Comparison of ENCODE assay signal across 7 cellular contexts in the genomic region with DNA sequence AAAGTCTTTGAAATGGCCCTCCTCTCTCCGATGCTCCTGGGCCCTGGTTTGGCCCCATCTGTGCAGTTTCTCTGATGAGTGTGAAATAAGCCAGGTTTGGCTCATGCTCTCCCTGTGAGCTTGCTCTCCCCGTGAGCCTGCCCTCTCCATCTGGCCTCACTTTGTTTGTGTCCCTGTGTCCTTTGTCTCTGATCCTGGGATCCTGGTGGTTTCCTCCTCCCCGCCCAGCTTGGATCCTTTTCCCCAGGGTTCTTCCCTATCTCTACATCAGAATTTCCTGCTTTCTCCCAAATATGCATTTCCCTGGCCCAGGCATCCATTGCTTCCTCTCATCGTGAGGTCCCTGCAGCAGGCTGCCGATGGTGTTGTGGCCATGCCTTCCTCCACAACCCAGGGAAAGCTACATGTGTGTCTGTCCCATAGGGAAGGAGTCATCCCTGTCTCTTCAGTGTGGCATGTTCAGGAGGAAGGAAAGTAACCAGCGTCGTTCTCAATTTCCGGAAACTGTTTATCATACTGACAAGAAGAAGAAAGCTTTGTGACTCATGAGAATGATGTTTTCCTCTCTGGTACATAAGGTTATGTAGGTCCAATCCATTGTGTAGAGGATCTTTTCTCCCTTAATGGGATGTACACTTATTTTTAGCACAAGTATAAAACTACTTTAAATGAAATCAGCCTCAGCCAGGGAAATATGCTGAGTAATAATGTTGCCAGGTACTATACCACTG.
DNase-seq lines count a peak whose midpoint lies in the region; TF ChIP-seq lines count a peak whose summit lies in the region.
"Not testable (repeated sequence)": the region's sequence is repeated elsewhere in the genome, so short reads cannot be mapped to it uniquely, and the experiment has no call there.

No MANE protein-coding gene starts in this region.

- not testable (repeated sequence) for H3K9ac ChIP-seq in SK-N-MC (ENCODE audit: insufficient read length)

- not testable (repeated sequence) for TF ChIP-seq RAD21 in Ishikawa (IDR thresholded peaks at IDR 0.05; ENCODE audit: low read depth)

- not testable (repeated sequence) for H3K4me3 ChIP-seq in SK-N-MC; astrocyte of the spinal cord (ENCODE audit: low read depth, low read length); epithelial cell of esophagus (ENCODE audit: low read length); left ventricle myocardium inferior

- H3K27me3 ChIP-seq in left ventricle myocardium inferior (ENCODE audit: low read depth), result not testable (repeated sequence)

- TF ChIP-seq CTCF in astrocyte of the spinal cord (IDR thresholded peaks at IDR 0.05; ENCODE audit: low read depth, low read length); epithelial cell of esophagus (IDR thresholded peaks at IDR 0.05; ENCODE audit: insufficient read depth, low read depth, low read length, missing control alignments); left ventricle myocardium inferior (IDR thresholded peaks at IDR 0.05; ENCODE audit: borderline replicate concordance): not testable (repeated sequence)

- H3K36me3 ChIP-seq in SK-N-MC (ENCODE audit: insufficient read depth, low read length); left ventricle myocardium inferior: not testable (repeated sequence)

- not testable (repeated sequence) for H3K9me3 ChIP-seq in SK-N-MC (ENCODE audit: low read depth, low read length); left ventricle myocardium inferior (replicated peaks)

- intact Hi-C loops in left ventricle myocardium inferior (cut with micrococcal nuclease), result not testable (repeated sequence)

- not testable (repeated sequence) for H3K27ac ChIP-seq in SK-N-MC
- H3K27ac ChIP-seq in left ventricle myocardium inferior (replicated peaks), result peak overlapping the region; percentile 73

- TF ChIP-seq EP300 in Ishikawa (IDR thresholded peaks at IDR 0.05; ENCODE audit: borderline replicate concordance), result peak; percentile 61; the same call in 1 of the 2 replicates

- in situ Hi-C loops in astrocyte of the spinal cord (cut with HindIII; ENCODE audit: low sequenced_read_pairs), result not testable (repeated sequence)

- not testable (repeated sequence) for H3K4me1 ChIP-seq in left ventricle myocardium inferior

- DNase-seq in EH (ENCODE audit: low read depth) (peak; percentile 16), SK-N-MC (ENCODE audit: low read depth, low spot score) (peak; percentile 20), astrocyte of the spinal cord (ENCODE audit: low read depth, low spot score) (peak; percentile 66), epithelial cell of esophagus (ENCODE audit: low read depth) (peak; percentile 6), renal cortical epithelial cell (ENCODE audit: low read depth) (peak; percentile 52)
- not testable (repeated sequence) for DNase-seq in left ventricle myocardium inferior

TF ChIP-seq in Ishikawa, 13 proteins besides CTCF, POLR2A, EP300 and RAD21:
- peak; percentile 48; the same call in 1 of the 2 replicates for TF ChIP-seq FOXM1 (IDR thresholded peaks at IDR 0.05; ENCODE audit: borderline replicate concordance, low read depth)
